In the genomic region with DNA sequence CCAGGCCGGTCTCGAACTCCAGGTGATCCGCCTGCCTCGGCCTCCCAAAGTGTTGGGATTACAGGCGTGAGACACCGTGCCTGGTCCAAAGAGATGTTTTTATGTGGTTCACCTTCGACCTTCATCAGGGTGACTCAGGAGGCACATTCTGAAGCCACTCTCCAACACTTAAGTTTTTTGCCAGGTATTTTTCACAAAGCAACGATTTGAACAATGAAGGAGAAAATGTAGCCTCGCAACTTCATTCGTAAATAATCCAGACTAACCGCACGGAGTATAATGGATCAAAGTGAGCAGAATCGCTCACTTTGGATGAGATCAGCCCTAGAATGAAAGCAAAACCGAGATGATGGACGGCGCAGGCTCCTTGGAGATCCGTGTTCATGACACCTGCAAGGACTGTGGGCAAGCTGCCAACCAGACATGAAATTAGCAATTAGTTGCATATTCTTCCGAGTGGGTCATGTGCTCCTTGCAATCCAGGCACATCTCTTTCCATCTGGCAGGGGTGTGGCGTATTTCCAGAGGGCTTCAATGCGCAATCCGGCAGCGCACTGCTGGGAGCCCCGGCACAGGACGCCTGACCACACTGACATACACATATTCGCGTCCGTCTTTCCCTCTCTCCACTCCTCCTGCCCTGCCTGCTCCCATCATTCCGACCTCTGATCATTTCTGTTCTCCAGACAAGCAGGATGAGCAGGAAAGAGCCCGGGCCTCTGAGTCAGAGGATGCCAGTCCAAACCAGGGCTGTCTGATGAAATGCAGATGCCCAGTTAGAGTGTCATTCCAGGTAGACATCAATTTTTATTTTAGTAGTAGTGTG, we compare ENCODE assay signal across 14 cellular contexts.
A peak's percentile ranks its signal among the peaks of the same experiment; 100 is the strongest.
DNase-seq lines count a peak whose midpoint lies in the region; ATAC-seq, FAIRE-seq and TF ChIP-seq lines count a peak whose summit lies in the region.
"Had no signal": no experiment of that assay in that cellular context is flagged by ENCODE, and none has a peak within 500 bp of the region (broad histone marks: within the 10 kb centered on the region; RNA-seq: fewer than 3 reads in every experiment).

No MANE protein-coding gene starts in this region.

- peaks cover 6% of the 10 kb centered on the region for H3K4me1 Mint-ChIP-seq in activated T-helper 1 cell treated with anti-CD3 and anti-CD28 coated beads, Interleukin-12 subunit alpha, Interleukin-12 subunit beta, Interleukin-2, Interleukin-4 antibody, amounts not matched to agents 30 ng/mL and 10 ng/mL and 1 ng/mL, durations not matched to agents 14 hours and 24 hours and 36 hours (ENCODE audit: low read depth)
- peaks cover 2% of the 10 kb centered on the region for H3K4me1 Mint-ChIP-seq in activated CD4-positive, alpha-beta memory T cell treated with anti-CD3 and anti-CD28 coated beads for 36 hours (ENCODE audit: low read depth)

- no peak for ATAC-seq in pancreas
- ATAC-seq: activated CD8-positive, alpha-beta T cell treated with anti-CD3 and anti-CD28 coated beads, Interleukin-2, amount 10 ng/mL, durations not matched to agents 7 days and 5 days had no signal

- TF ChIP-seq CTCF in astrocyte of the cerebellum (IDR thresholded peaks at IDR 0.05; ENCODE audit: low read depth, low read length, missing control alignments) (no peak), pancreas (IDR thresholded peaks at IDR 0.05) (no peak)

- no peak overlapping the region for H4K8ac ChIP-seq in neuronal stem cell (ENCODE audit: low read depth, low read length)

- H3K9ac ChIP-seq in neuronal stem cell (ENCODE audit: low read depth, low read length, poor library complexity) = no peak overlapping the region

- intact Hi-C loops in pancreas (cut with DNase I) = no loop called here
- intact Hi-C loops in activated T-helper 1 cell treated with anti-CD3 and anti-CD28 coated beads, Interleukin-12 subunit alpha, Interleukin-12 subunit beta, Interleukin-2, Interleukin-4 antibody, amounts not matched to agents 30 ng/mL and 10 ng/mL and 1 ng/mL, durations not matched to agents 14 hours and 24 hours and 36 hours (cut with micrococcal nuclease) = no loop called here
- intact Hi-C loops in activated CD4-positive, alpha-beta memory T cell treated with anti-CD3 and anti-CD28 coated beads for 36 hours (cut with micrococcal nuclease) = no loop called here

- no peaks in the 10 kb centered on the region for H3K27me3 ChIP-seq in pancreas
- no peaks in the 10 kb centered on the region for H3K27me3 ChIP-seq in neuronal stem cell (ENCODE audit: control insufficient read depth in 3 of 3, insufficient read depth in 3 of 3, low read depth in 1 of 3, low read length in 3 of 3)
- H3K27me3 ChIP-seq: ascending aorta, dorsolateral prefrontal cortex had no signal

- no peak overlapping the region for H2BK15ac ChIP-seq in neuronal stem cell (ENCODE audit: low read length)

- POLR2A ChIA-PET in activated CD4-positive, alpha-beta memory T cell treated with anti-CD3 and anti-CD28 coated beads for 36 hours (lab: Charles Lee) = no interaction called here

- H2BK120ac ChIP-seq in neuronal stem cell (ENCODE audit: low read depth, low read length) = no peak overlapping the region

- in situ Hi-C loops in astrocyte of the cerebellum (cut with HindIII; ENCODE audit: low sequenced_read_pairs) = no loop called here

- WGBS in pancreas, 2 donors = 77 to 84% methylated on average over 29 of the region's 29 CpGs
- no CpG with 5 or more reads among the region's 29 CpGs for WGBS in neuronal stem cell (ENCODE audit: extremely low coverage in 2 of 2, insufficient read length in 2 of 2, insufficient replicate concordance in 1 of 2), 2 donors

- H3K4me3 Mint-ChIP-seq in activated T-helper 1 cell treated with anti-CD3 and anti-CD28 coated beads, Interleukin-12 subunit alpha, Interleukin-12 subunit beta, Interleukin-2, Interleukin-4 antibody, amounts not matched to agents 30 ng/mL and 10 ng/mL and 1 ng/mL, durations not matched to agents 14 hours and 24 hours and 36 hours = no peak overlapping the region
- H3K4me3 Mint-ChIP-seq in activated CD4-positive, alpha-beta memory T cell treated with anti-CD3 and anti-CD28 coated beads for 36 hours = no peak overlapping the region
- H3K4me3 Mint-ChIP-seq: activated CD8-positive, alpha-beta T cell treated with anti-CD3 and anti-CD28 coated beads, Interleukin-2, amount 10 ng/mL, durations not matched to agents 7 days and 5 days; CD4-positive, alpha-beta T cell; stimulated activated naive CD8-positive, alpha-beta T cell treated with anti-CD3 and anti-CD28 coated beads, Interleukin-15, Interleukin-2, amounts not matched to agents 100 ng/mL and 50 ng/mL, for 24 hours had no signal

- no peak overlapping the region for H2BK12ac ChIP-seq in neuronal stem cell (ENCODE audit: low read length)

- H2AK5ac ChIP-seq in neuronal stem cell (ENCODE audit: low read depth, low read length) = no peak overlapping the region

- CTCF ChIA-PET in activated CD4-positive, alpha-beta memory T cell treated with anti-CD3 and anti-CD28 coated beads for 36 hours (lab: Charles Lee) = no interaction called here

- H3K9me3 Mint-ChIP-seq in activated T-helper 1 cell treated with anti-CD3 and anti-CD28 coated beads, Interleukin-12 subunit alpha, Interleukin-12 subunit beta, Interleukin-2, Interleukin-4 antibody, amounts not matched to agents 30 ng/mL and 10 ng/mL and 1 ng/mL, durations not matched to agents 14 hours and 24 hours and 36 hours = peaks cover 4% of the 10 kb centered on the region
- H3K9me3 Mint-ChIP-seq in activated CD4-positive, alpha-beta memory T cell treated with anti-CD3 and anti-CD28 coated beads for 36 hours = no peaks in the 10 kb centered on the region
- H3K9me3 Mint-ChIP-seq: CD4-positive, alpha-beta T cell; stimulated activated naive CD8-positive, alpha-beta T cell treated with anti-CD3 and anti-CD28 coated beads, Interleukin-15, Interleukin-2, amounts not matched to agents 100 ng/mL and 50 ng/mL, for 24 hours had no signal

- H3K4me1 ChIP-seq in pancreas = no peaks in the 10 kb centered on the region
- H3K4me1 ChIP-seq in neuronal stem cell (ENCODE audit: control insufficient read depth in 2 of 2, insufficient read depth in 1 of 2, low read depth in 1 of 2, low read length in 2 of 2) = no peaks in the 10 kb centered on the region
- H3K4me1 ChIP-seq: ascending aorta had no signal

- H3K4me2 ChIP-seq in neuronal stem cell (ENCODE audit: insufficient read depth, low read length, poor library complexity, severe bottlenecking) = no peak overlapping the region

- H3K18ac ChIP-seq in neuronal stem cell (ENCODE audit: low read length) = no peak overlapping the region

- H3K23ac ChIP-seq in neuronal stem cell (ENCODE audit: low read depth, low read length, poor library complexity) = no peak overlapping the region

- no peaks in the 10 kb centered on the region for H3K36me3 Mint-ChIP-seq in activated T-helper 1 cell treated with anti-CD3 and anti-CD28 coated beads, Interleukin-12 subunit alpha, Interleukin-12 subunit beta, Interleukin-2, Interleukin-4 antibody, amounts not matched to agents 30 ng/mL and 10 ng/mL and 1 ng/mL, durations not matched to agents 14 hours and 24 hours and 36 hours (ENCODE audit: low read depth)
- no peaks in the 10 kb centered on the region for H3K36me3 Mint-ChIP-seq in activated CD4-positive, alpha-beta memory T cell treated with anti-CD3 and anti-CD28 coated beads for 36 hours

- H3K27ac Mint-ChIP-seq in activated T-helper 1 cell treated with anti-CD3 and anti-CD28 coated beads, Interleukin-12 subunit alpha, Interleukin-12 subunit beta, Interleukin-2, Interleukin-4 antibody, amounts not matched to agents 30 ng/mL and 10 ng/mL and 1 ng/mL, durations not matched to agents 14 hours and 24 hours and 36 hours = no peak overlapping the region
- no peak overlapping the region for H3K27ac Mint-ChIP-seq in activated CD4-positive, alpha-beta memory T cell treated with anti-CD3 and anti-CD28 coated beads for 36 hours
- H3K27ac Mint-ChIP-seq: activated CD8-positive, alpha-beta T cell treated with anti-CD3 and anti-CD28 coated beads, Interleukin-2, amount 10 ng/mL, durations not matched to agents 7 days and 5 days; CD4-positive, alpha-beta T cell; stimulated activated naive CD8-positive, alpha-beta T cell treated with anti-CD3 and anti-CD28 coated beads, Interleukin-15, Interleukin-2, amounts not matched to agents 100 ng/mL and 50 ng/mL, for 24 hours had no signal

- FAIRE-seq in pancreas (lab: Jason Lieb, UNC) = no peak
- FAIRE-seq: HTR-8/SVneo had no signal

- no peaks in the 10 kb centered on the region for H3K79me1 ChIP-seq in neuronal stem cell (ENCODE audit: low read depth, low read length)

- H3K4ac ChIP-seq in neuronal stem cell (ENCODE audit: low read length) = no peak overlapping the region

- H3K27ac ChIP-seq in pancreas (peak overlapping the region in 3 of 4 donors; percentile 34 to 62 (median 61)), neuronal stem cell (replicated peaks; ENCODE audit: low read length) (no peak overlapping the region)
- H3K27ac ChIP-seq: ascending aorta, dorsolateral prefrontal cortex had no signal

- H3K9me3 ChIP-seq in pancreas (no peaks in the 10 kb centered on the region), neuronal stem cell (replicated peaks in 1 of 2; ENCODE audit: control insufficient read depth in 2 of 2, insufficient read depth in 1 of 2, low read depth in 1 of 2, low read length in 2 of 2) (no peaks in the 10 kb centered on the region)
- H3K9me3 ChIP-seq: ascending aorta had no signal

- H4K91ac ChIP-seq in neuronal stem cell (ENCODE audit: low read depth, low read length, poor library complexity) = no peak overlapping the region

- no peak overlapping the region for H3K14ac ChIP-seq in neuronal stem cell (ENCODE audit: low read length)

- H3K4me3 ChIP-seq in astrocyte of the cerebellum (ENCODE audit: low read depth, low read length) = no peak overlapping the region
- no peak overlapping the region for H3K4me3 ChIP-seq in pancreas
- no peak overlapping the region for H3K4me3 ChIP-seq in neuronal stem cell (ENCODE audit: low read length in 2 of 2)
- H3K4me3 ChIP-seq: ascending aorta, dorsolateral prefrontal cortex had no signal

- H2AFZ ChIP-seq in neuronal stem cell (ENCODE audit: low read length) = no peak overlapping the region

- H3K36me3 ChIP-seq in pancreas = no peaks in the 10 kb centered on the region
- no peaks in the 10 kb centered on the region for H3K36me3 ChIP-seq in neuronal stem cell (replicated peaks in 1 of 2; ENCODE audit: control insufficient read depth in 2 of 2, insufficient read depth in 2 of 2, low read length in 2 of 2)
- H3K36me3 ChIP-seq: ascending aorta had no signal

- H3K27me3 Mint-ChIP-seq in activated T-helper 1 cell treated with anti-CD3 and anti-CD28 coated beads, Interleukin-12 subunit alpha, Interleukin-12 subunit beta, Interleukin-2, Interleukin-4 antibody, amounts not matched to agents 30 ng/mL and 10 ng/mL and 1 ng/mL, durations not matched to agents 14 hours and 24 hours and 36 hours (ENCODE audit: insufficient read depth) = peaks cover 27% of the 10 kb centered on the region
- no peaks in the 10 kb centered on the region for H3K27me3 Mint-ChIP-seq in activated CD4-positive, alpha-beta memory T cell treated with anti-CD3 and anti-CD28 coated beads for 36 hours
- H3K27me3 Mint-ChIP-seq: CD4-positive, alpha-beta T cell; stimulated activated naive CD8-positive, alpha-beta T cell treated with anti-CD3 and anti-CD28 coated beads, Interleukin-15, Interleukin-2, amounts not matched to agents 100 ng/mL and 50 ng/mL, for 24 hours had no signal

- no peak overlapping the region for H2BK5ac ChIP-seq in neuronal stem cell (ENCODE audit: low read length)

- DNase-seq in GM04503 (ENCODE audit: low read depth) = peak; percentile 7
- peak; percentile 52 for DNase-seq in NCI-H187 treated with DMSO at 0.1 percent for 48 hours (lab: John Stamatoyannopoulos, UW)
- peak; percentile 34 for DNase-seq in astrocyte of the cerebellum (ENCODE audit: low read depth)
- peak in 2 of 6 donors; percentile 32 for DNase-seq in pancreas
- DNase-seq in neuronal stem cell (ENCODE audit: low spot score) = no peak
- DNase-seq in activated T-helper 1 cell treated with anti-CD3 and anti-CD28 coated beads, Interleukin-12 subunit alpha, Interleukin-12 subunit beta, Interleukin-2, Interleukin-4 antibody, amounts not matched to agents 30 ng/mL and 10 ng/mL and 1 ng/mL, durations not matched to agents 14 hours and 24 hours and 36 hours (ENCODE audit: low spot score) = no peak
- no peak for DNase-seq in activated CD4-positive, alpha-beta memory T cell treated with anti-CD3 and anti-CD28 coated beads for 36 hours
- DNase-seq: activated CD8-positive, alpha-beta T cell treated with anti-CD3 and anti-CD28 coated beads, Interleukin-2, amount 10 ng/mL, durations not matched to agents 7 days and 5 days; CD4-positive, alpha-beta T cell; dorsolateral prefrontal cortex; occipital lobe had no signal

Comparison
In these comparisons a context has a peak if more than half of its experiments do, and no peak if none do; other contexts are left out.
1. DNase-seq: peak in GM04503 (single experiment), NCI-H187 treated with DMSO at 0.1 percent for 48 hours (single experiment) and astrocyte of the cerebellum (single experiment); none in neuronal stem cell (single experiment), activated T-helper 1 cell treated with anti-CD3 and anti-CD28 coated beads, Interleukin-12 subunit alpha, Interleukin-12 subunit beta, Interleukin-2, Interleukin-4 antibody, amounts not matched to agents 30 ng/mL and 10 ng/mL and 1 ng/mL, durations not matched to agents 14 hours and 24 hours and 36 hours (single experiment) and activated CD4-positive, alpha-beta memory T cell treated with anti-CD3 and anti-CD28 coated beads for 36 hours (single experiment).